In genomic region chr1:185520188-185520935, GRCh38 we compare ENCODE assay signal across 11 cellular contexts.
DNase-seq lines count a peak whose midpoint lies in the region; ATAC-seq and TF ChIP-seq lines count a peak whose summit lies in the region.
"Had no signal": no experiment of that assay in that cellular context is flagged by ENCODE, and none has a peak within 500 bp of the region (broad histone marks: within the 10 kb centered on the region; RNA-seq: fewer than 3 reads in every experiment).

No MANE protein-coding gene starts in this region.

- ATAC-seq in GM18517 (IDR thresholded peaks at IDR 0.05; ENCODE audit: unreplicated experiment) = peak; percentile 90
- peak; percentile 82 for ATAC-seq in HG02610 (IDR thresholded peaks at IDR 0.05; ENCODE audit: unreplicated experiment)
- ATAC-seq in GM18867 (IDR thresholded peaks at IDR 0.05; ENCODE audit: unreplicated experiment) = no peak

- no peak for TF ChIP-seq CTCF in NB4 (IDR thresholded peaks at IDR 0.05; ENCODE audit: low read depth, low read length)
- TF ChIP-seq CTCF in esophagus squamous epithelium (IDR thresholded peaks at IDR 0.05) = no peak

- peak overlapping the region in 1 of 4 donors; percentile 13 for H3K27ac ChIP-seq in esophagus squamous epithelium

- H3K27me3 ChIP-seq in esophagus squamous epithelium = no peaks in the 10 kb centered on the region
- H3K27me3 ChIP-seq: upper lobe of left lung had no signal

- TF ChIP-seq POLR2A in NB4 (IDR thresholded peaks at IDR 0.05; ENCODE audit: extremely low read depth, insufficient read length) = no peak
- TF ChIP-seq POLR2A in esophagus squamous epithelium (IDR thresholded peaks at IDR 0.05) = no peak

- H3K4me3 ChIP-seq in NB4 (ENCODE audit: low read depth, low read length) (no peak overlapping the region), esophagus squamous epithelium (no peak overlapping the region)
- H3K4me3 ChIP-seq: upper lobe of left lung had no signal

- H3K4me1 ChIP-seq in esophagus squamous epithelium = peaks cover 0 to 4% (median 0%) of the 10 kb centered on the region in 3 donors
- H3K4me1 ChIP-seq: upper lobe of left lung had no signal

- DNase-seq in NB4 (ENCODE audit: low read depth) (peak; percentile 20), iris pigment epithelial cell (ENCODE audit: low read depth) (peak; percentile 46), esophagus squamous epithelium (lab: John Stamatoyannopoulos, UW) (no peak), H4 (ENCODE audit: low spot score) (no peak), NCI-H1930 (lab: John Stamatoyannopoulos, UW) (no peak)
- DNase-seq: aorta, glutamatergic neuron, upper lobe of left lung had no signal

- H3K9me3 ChIP-seq in esophagus squamous epithelium = peaks cover 0 to 16% (median 8%) of the 10 kb centered on the region in 3 donors

- WGBS in esophagus squamous epithelium, 2 donors = 34 to 42% methylated on average over 2 of the region's 2 CpGs

- no peaks in the 10 kb centered on the region for H3K36me3 ChIP-seq in esophagus squamous epithelium
- H3K36me3 ChIP-seq: upper lobe of left lung had no signal

- intact Hi-C loops in esophagus squamous epithelium (cut with DNase I) = no loop called here

Comparison
In these comparisons a context has a peak if more than half of its experiments do, and no peak if none do; other contexts are left out.
1. DNase-seq: peak in NB4 (single experiment) and iris pigment epithelial cell (single experiment); none in esophagus squamous epithelium (single experiment), H4 (single experiment) and NCI-H1930 (0 of 2).